3 cellular contexts compared by ENCODE assay signal in genomic region chr2:9508934-9509333, GRCh38.
TF ChIP-seq lines count a peak whose summit lies in the region.

No MANE protein-coding gene starts in this region.

TF ChIP-seq in SK-N-SH treated with all-trans-retinoic acid at 6 μM for 48 hours, 23 proteins besides CTCF, POLR2A, EP300 and RAD21:
- TF ChIP-seq RARB (CRISPR knock-in tag; IDR thresholded peaks at IDR 0.05) (no peak), ZFP30 (CRISPR knock-in tag; IDR thresholded peaks at IDR 0.05) (no peak)
TF ChIP-seq in SK-N-SH treated with all-trans-retinoic acid at 6 μM for 48 hours: peak in this region for 0.

TF ChIP-seq in SK-N-SH, 30 proteins besides CTCF, POLR2A, EP300 and RAD21:
- TF ChIP-seq YY1 (IDR thresholded peaks at IDR 0.05; ENCODE audit: low read depth) (no peak), SMC3 (IDR thresholded peaks at IDR 0.05; ENCODE audit: low read depth, low read length) (no peak), RCOR1 (IDR thresholded peaks at IDR 0.05; ENCODE audit: low read length) (no peak), POLR2AphosphoS5 (IDR thresholded peaks at IDR 0.05; ENCODE audit: low read depth, low read length) (no peak), FOXJ3 (CRISPR knock-in tag; IDR thresholded peaks at IDR 0.05) (no peak), GATA2 (CRISPR knock-in tag; IDR thresholded peaks at IDR 0.05) (no peak), PBX3 (IDR thresholded peaks at IDR 0.05) (no peak), USF1 (IDR thresholded peaks at IDR 0.05; ENCODE audit: borderline replicate concordance, low read depth) (no peak), TCF12 (IDR thresholded peaks at IDR 0.05) (no peak), RFX5 (IDR thresholded peaks at IDR 0.05; ENCODE audit: low read length) (no peak), TEAD4 (IDR thresholded peaks at IDR 0.05; ENCODE audit: borderline replicate concordance, insufficient read depth) (no peak), IRF3 (IDR thresholded peaks at IDR 0.05; ENCODE audit: low read depth, low read length) (no peak), ELF1 (IDR thresholded peaks at IDR 0.05) (no peak)

TF ChIP-seq in IMR-90, 13 proteins besides CTCF, POLR2A, EP300 and RAD21:
- TF ChIP-seq RFX5 (IDR thresholded peaks at IDR 0.05; ENCODE audit: low read depth, low read length) (no peak), USF2 (IDR thresholded peaks at IDR 0.05; ENCODE audit: low read depth, low read length) (no peak)
